21 cellular contexts compared by ENCODE assay signal in genomic region chr7:64744680-64745079, GRCh38.
"Had no signal": no experiment of that assay in that cellular context is flagged by ENCODE, and none has a peak within 500 bp of the region (broad histone marks: within the 10 kb centered on the region; RNA-seq: fewer than 3 reads in every experiment).

No MANE protein-coding gene starts in this region.

- H3K27ac ChIP-seq: lower lobe of right lung, ovary, prostate gland, spleen, testis, upper lobe of left lung had no signal

- DNase-seq: activated CD4-positive, alpha-beta T cell treated with anti-CD3 and anti-CD28 coated beads for 36 hours; activated CD4-positive, alpha-beta T cell treated with anti-CD3 and anti-CD28 coated beads, Interleukin-2, amount 50 U/mL, for 4 hours; activated CD8-positive, alpha-beta memory T cell treated with anti-CD3 and anti-CD28 coated beads for 24 hours; activated CD8-positive, alpha-beta memory T cell treated with anti-CD3 and anti-CD28 coated beads, Interleukin-2, amount 50 U/mL, for 48 hours; activated naive CD4-positive, alpha-beta T cell; activated T-cell treated with anti-CD3 and anti-CD28 coated beads, Interleukin-2, amount 50 U/mL, for 4 hours; amniotic stem cell; foreskin melanocyte; lower lobe of right lung; natural killer cell; ovary; spleen; stimulated activated CD4-positive, alpha-beta T cell treated with anti-CD3 and anti-CD28 coated beads, Interleukin-4, amount 100 ng/mL, for 1 hour; stimulated activated naive CD4-positive, alpha-beta T cell; T-helper 1 cell; T-helper 9 cell; testis; upper lobe of left lung had no signal

- H3K4me1 ChIP-seq: lower lobe of right lung, prostate gland, spleen, testis, upper lobe of left lung had no signal

- H3K27me3 ChIP-seq: ovary, spleen, testis, upper lobe of left lung had no signal

- ATAC-seq: activated CD4-positive, alpha-beta T cell treated with anti-CD3 and anti-CD28 coated beads for 36 hours; activated T-cell treated with anti-CD3 and anti-CD28 coated beads, Interleukin-2, amount 50 U/mL, for 4 hours; left lobe of liver; lower lobe of right lung; natural killer cell; WTC11 had no signal

- H3K36me3 ChIP-seq: lower lobe of right lung, ovary, prostate gland, spleen, upper lobe of left lung had no signal

- H3K9me3 ChIP-seq: ovary, prostate gland, testis had no signal

- H3K4me3 ChIP-seq: lower lobe of right lung, ovary, prostate gland, spleen, testis, upper lobe of left lung had no signal
